In genomic region chr4:25953740-25954139, GRCh38 we compare ENCODE assay signal across 14 cellular contexts. TPM values are rescaled to one million over a fixed set of nuclear protein-coding genes. Genes with fewer than 3 reads are reported as not detected.
DNase-seq lines count a peak whose midpoint lies in the region; ATAC-seq and TF ChIP-seq lines count a peak whose summit lies in the region.
"Had no signal": no experiment of that assay in that cellular context is flagged by ENCODE, and none has a peak within 500 bp of the region (broad histone marks: within the 10 kb centered on the region; RNA-seq: fewer than 3 reads in every experiment).

No MANE protein-coding gene starts in this region.

- dilution Hi-C loops in mammary epithelial cell (cut with HindIII; ENCODE audit: low sequenced_read_pairs) = no loop called here

- H3K36me3 ChIP-seq in mammary epithelial cell (ENCODE audit: insufficient read depth, low read length) (no peaks in the 10 kb centered on the region), mucosa of descending colon (ENCODE audit: low read depth) (no peaks in the 10 kb centered on the region)

- H3K4me3 ChIP-seq in mammary epithelial cell (replicated peaks in 1 of 3; ENCODE audit: insufficient read depth in 1 of 3, low read depth in 2 of 3, low read length in 3 of 3) (no peak overlapping the region), mucosa of descending colon (no peak overlapping the region)
- H3K4me3 ChIP-seq: body of pancreas had no signal

- H3K79me2 ChIP-seq in mammary epithelial cell (ENCODE audit: insufficient read depth, low read length) = no peaks in the 10 kb centered on the region

- peak in 1 of 2 donors; percentile 15 for TF ChIP-seq CTCF in mammary epithelial cell (conservative IDR thresholded peaks at IDR 0.05 in 1 of 2, IDR thresholded peaks at IDR 0.05 in 1 of 2; ENCODE audit: extremely low read depth in 1 of 2, insufficient read depth in 1 of 2, low read depth in 1 of 2, low read length in 2 of 2)
- TF ChIP-seq CTCF in mucosa of descending colon (IDR thresholded peaks at IDR 0.05) = no peak

- no peak overlapping the region for H3K27ac ChIP-seq in mammary epithelial cell (ENCODE audit: insufficient read depth, low read depth, low read length)
- H3K27ac ChIP-seq: body of pancreas had no signal

- no TSS peak for BruUV-seq in mammary epithelial cell (replicated peaks; lab: Mats Ljungman, UMichigan)

- DNase-seq in GM04504 (ENCODE audit: low read depth) (peak; percentile 12), LHCN-M2 (ENCODE audit: low read depth) (peak; percentile 97), mammary epithelial cell (peak; percentile 49), mucosa of descending colon (no peak), T-helper 9 cell (no peak), cerebellum (ENCODE audit: low spot score) (no peak), NCI-H2107 (lab: John Stamatoyannopoulos, UW) (no peak)
- DNase-seq: activated T-cell treated with anti-CD3 and anti-CD28 coated beads, Interleukin-2, amount 50 U/mL, for 1 hour; body of pancreas; Calu3; NCI-H1436 treated with DMSO at 0.1 percent for 48 hours; stimulated activated CD4-positive, alpha-beta T cell treated with anti-CD3 and anti-CD28 coated beads, Interleukin-1b, Interleukin-23, amount 100 ng/mL, for 48 hours; stimulated activated naive CD4-positive, alpha-beta T cell treated with Interleukin-2 at 50 U/mL for 16 hours had no signal

- no peaks in the 10 kb centered on the region for H3K27me3 ChIP-seq in mammary epithelial cell (ENCODE audit: insufficient read depth, low read length)
- H3K27me3 ChIP-seq: body of pancreas had no signal

- in situ Hi-C loops in mammary epithelial cell (cut with MboI; ENCODE audit: low sequenced_read_pairs in 2 of 2) = no loop called here

- H3K9ac ChIP-seq in mammary epithelial cell (ENCODE audit: insufficient read depth, low read length) = no peak overlapping the region

- H4K20me1 ChIP-seq in mammary epithelial cell (ENCODE audit: insufficient read depth, low read length) = no peaks in the 10 kb centered on the region

- H3K4me1 ChIP-seq in mammary epithelial cell (ENCODE audit: insufficient read depth, low read length) = no peaks in the 10 kb centered on the region
- H3K4me1 ChIP-seq in mucosa of descending colon (ENCODE audit: low read depth) = peaks cover 5% of the 10 kb centered on the region

- ATAC-seq in mucosa of descending colon = peak; percentile 34
- ATAC-seq in GM21825 (IDR thresholded peaks at IDR 0.05; ENCODE audit: unreplicated experiment) = no peak
- ATAC-seq: body of pancreas had no signal

- H3K4me2 ChIP-seq in mammary epithelial cell (ENCODE audit: insufficient read depth, low read depth, low read length) = no peak overlapping the region

- no peak overlapping the region for H2AFZ ChIP-seq in mammary epithelial cell (ENCODE audit: low read depth, low read length)

- H3K9me3 ChIP-seq in mammary epithelial cell (replicated peaks; ENCODE audit: insufficient read depth, low read length) (no peaks in the 10 kb centered on the region), mucosa of descending colon (no peaks in the 10 kb centered on the region)
- H3K9me3 ChIP-seq: body of pancreas had no signal

- intact Hi-C loops in mammary epithelial cell (cut with micrococcal nuclease) = no loop called here
- intact Hi-C loops in mucosa of descending colon (cut with DNase I, micrococcal nuclease) = no loop called here

- WGBS in mammary epithelial cell (ENCODE audit: low coverage, missing lambda C conversion rate) = 8% methylated on average over 5 of the region's 5 CpGs

- CTCF ChIA-PET in mammary epithelial cell (lab: Charles Lee; ENCODE audit: low non-redundant PET) = interaction anchor here (0.6 kb wide), 1 partner anchor 130 kb away, joined by 5 read pairs; no protein-coding TSS in a partner anchor

RNA-seq across cellular contexts. Expression of gene SMIM20, which starts 39.7 kb away (rescaled TPM):
- total RNA-seq in LHCN-M2 (2014; rRNA removed) = 33.6 and 41.1 TPM in 2 replicates
- polyA plus RNA-seq in LHCN-M2 (2012) = 30.7 TPM
- 10 to 100 TPM; 17.3 to 19.7 TPM for total RNA-seq in mammary epithelial cell
- 12.8 TPM for polyA plus RNA-seq in mammary epithelial cell
- not detected for polyA minus RNA-seq in mammary epithelial cell
- total RNA-seq in mucosa of descending colon = 10 to 100 TPM; 28.1 to 36.0 (median 28.7) TPM
- total RNA-seq in cerebellum = 11.6 TPM

Comparison
In these comparisons a context has a peak if more than half of its experiments do, and no peak if none do; other contexts are left out.
1. DNase-seq: peak in GM04504 (single experiment), LHCN-M2 (single experiment) and mammary epithelial cell (single experiment); none in mucosa of descending colon (0 of 3), T-helper 9 cell (single experiment), cerebellum (single experiment) and NCI-H2107 (single experiment).